Comparison of ENCODE assay signal across 1 cellular context in the genomic region with DNA sequence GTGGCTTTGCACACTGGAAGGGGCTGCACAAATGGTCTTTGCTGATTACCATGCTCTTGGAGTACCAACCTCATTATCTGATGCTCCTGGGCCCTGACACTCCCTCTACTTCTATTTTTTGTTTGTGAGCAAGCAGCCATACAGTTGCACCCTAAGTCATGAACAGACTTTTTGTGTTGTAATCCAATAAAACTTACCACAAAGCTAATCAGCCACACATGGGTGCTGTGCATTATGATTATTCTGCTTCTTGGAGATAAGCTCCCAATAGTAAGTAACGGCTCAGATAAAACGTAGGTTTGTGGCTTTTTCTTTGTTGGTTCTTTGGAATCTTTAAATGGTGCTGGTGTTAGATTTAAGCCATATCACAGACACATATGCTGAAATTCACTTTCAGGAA.
A peak's percentile ranks its signal among the peaks of the same experiment; 100 is the strongest.
TF ChIP-seq lines count a peak whose summit lies in the region.

No MANE protein-coding gene starts in this region.

TF ChIP-seq in K562, 482 proteins besides CTCF, POLR2A, EP300 and RAD21 (continued from another document and continues in another):
- TF ChIP-seq, protein P1, sequence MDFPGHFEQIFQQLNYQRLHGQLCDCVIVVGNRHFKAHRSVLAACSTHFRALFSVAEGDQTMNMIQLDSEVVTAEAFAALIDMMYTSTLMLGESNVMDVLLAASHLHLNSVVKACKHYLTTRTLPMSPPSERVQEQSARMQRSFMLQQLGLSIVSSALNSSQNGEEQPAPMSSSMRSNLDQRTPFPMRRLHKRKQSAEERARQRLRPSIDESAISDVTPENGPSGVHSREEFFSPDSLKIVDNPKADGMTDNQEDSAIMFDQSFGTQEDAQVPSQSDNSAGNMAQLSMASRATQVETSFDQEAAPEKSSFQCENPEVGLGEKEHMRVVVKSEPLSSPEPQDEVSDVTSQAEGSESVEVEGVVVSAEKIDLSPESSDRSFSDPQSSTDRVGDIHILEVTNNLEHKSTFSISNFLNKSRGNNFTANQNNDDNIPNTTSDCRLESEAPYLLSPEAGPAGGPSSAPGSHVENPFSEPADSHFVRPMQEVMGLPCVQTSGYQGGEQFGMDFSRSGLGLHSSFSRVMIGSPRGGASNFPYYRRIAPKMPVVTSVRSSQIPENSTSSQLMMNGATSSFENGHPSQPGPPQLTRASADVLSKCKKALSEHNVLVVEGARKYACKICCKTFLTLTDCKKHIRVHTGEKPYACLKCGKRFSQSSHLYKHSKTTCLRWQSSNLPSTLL (IDR thresholded peaks at IDR 0.05) = no peak
- TF ChIP-seq, protein P2, sequence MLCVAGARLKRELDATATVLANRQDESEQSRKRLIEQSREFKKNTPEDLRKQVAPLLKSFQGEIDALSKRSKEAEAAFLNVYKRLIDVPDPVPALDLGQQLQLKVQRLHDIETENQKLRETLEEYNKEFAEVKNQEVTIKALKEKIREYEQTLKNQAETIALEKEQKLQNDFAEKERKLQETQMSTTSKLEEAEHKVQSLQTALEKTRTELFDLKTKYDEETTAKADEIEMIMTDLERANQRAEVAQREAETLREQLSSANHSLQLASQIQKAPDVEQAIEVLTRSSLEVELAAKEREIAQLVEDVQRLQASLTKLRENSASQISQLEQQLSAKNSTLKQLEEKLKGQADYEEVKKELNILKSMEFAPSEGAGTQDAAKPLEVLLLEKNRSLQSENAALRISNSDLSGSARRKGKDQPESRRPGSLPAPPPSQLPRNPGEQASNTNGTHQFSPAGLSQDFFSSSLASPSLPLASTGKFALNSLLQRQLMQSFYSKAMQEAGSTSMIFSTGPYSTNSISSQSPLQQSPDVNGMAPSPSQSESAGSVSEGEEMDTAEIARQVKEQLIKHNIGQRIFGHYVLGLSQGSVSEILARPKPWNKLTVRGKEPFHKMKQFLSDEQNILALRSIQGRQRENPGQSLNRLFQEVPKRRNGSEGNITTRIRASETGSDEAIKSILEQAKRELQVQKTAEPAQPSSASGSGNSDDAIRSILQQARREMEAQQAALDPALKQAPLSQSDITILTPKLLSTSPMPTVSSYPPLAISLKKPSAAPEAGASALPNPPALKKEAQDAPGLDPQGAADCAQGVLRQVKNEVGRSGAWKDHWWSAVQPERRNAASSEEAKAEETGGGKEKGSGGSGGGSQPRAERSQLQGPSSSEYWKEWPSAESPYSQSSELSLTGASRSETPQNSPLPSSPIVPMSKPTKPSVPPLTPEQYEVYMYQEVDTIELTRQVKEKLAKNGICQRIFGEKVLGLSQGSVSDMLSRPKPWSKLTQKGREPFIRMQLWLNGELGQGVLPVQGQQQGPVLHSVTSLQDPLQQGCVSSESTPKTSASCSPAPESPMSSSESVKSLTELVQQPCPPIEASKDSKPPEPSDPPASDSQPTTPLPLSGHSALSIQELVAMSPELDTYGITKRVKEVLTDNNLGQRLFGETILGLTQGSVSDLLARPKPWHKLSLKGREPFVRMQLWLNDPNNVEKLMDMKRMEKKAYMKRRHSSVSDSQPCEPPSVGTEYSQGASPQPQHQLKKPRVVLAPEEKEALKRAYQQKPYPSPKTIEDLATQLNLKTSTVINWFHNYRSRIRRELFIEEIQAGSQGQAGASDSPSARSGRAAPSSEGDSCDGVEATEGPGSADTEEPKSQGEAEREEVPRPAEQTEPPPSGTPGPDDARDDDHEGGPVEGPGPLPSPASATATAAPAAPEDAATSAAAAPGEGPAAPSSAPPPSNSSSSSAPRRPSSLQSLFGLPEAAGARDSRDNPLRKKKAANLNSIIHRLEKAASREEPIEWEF (CRISPR knock-in tag; IDR thresholded peaks at IDR 0.05) = no peak
- no peak; a peak in 2 of 4 replicates for TF ChIP-seq ETV6 (IDR thresholded peaks at IDR 0.05; ENCODE audit: borderline replicate concordance in 1 of 2, low read depth in 2 of 2, low read length in 1 of 2)
- TF ChIP-seq ETV6 (CRISPR knock-in tag; IDR thresholded peaks at IDR 0.05; ENCODE audit: borderline replicate concordance) = no peak
- 0 out of 2 replicates have a peak, but pooled peaks have one; percentile 40 for TF ChIP-seq MBD2 (IDR thresholded peaks at IDR 0.05; ENCODE audit: borderline replicate concordance, low read depth)
- TF ChIP-seq NFE2L1 (tag; IDR thresholded peaks at IDR 0.05; ENCODE audit: borderline replicate concordance, low read depth) = no peak
- TF ChIP-seq KLF16 (IDR thresholded peaks at IDR 0.05) = peak; percentile 96
- TF ChIP-seq, protein P3, sequence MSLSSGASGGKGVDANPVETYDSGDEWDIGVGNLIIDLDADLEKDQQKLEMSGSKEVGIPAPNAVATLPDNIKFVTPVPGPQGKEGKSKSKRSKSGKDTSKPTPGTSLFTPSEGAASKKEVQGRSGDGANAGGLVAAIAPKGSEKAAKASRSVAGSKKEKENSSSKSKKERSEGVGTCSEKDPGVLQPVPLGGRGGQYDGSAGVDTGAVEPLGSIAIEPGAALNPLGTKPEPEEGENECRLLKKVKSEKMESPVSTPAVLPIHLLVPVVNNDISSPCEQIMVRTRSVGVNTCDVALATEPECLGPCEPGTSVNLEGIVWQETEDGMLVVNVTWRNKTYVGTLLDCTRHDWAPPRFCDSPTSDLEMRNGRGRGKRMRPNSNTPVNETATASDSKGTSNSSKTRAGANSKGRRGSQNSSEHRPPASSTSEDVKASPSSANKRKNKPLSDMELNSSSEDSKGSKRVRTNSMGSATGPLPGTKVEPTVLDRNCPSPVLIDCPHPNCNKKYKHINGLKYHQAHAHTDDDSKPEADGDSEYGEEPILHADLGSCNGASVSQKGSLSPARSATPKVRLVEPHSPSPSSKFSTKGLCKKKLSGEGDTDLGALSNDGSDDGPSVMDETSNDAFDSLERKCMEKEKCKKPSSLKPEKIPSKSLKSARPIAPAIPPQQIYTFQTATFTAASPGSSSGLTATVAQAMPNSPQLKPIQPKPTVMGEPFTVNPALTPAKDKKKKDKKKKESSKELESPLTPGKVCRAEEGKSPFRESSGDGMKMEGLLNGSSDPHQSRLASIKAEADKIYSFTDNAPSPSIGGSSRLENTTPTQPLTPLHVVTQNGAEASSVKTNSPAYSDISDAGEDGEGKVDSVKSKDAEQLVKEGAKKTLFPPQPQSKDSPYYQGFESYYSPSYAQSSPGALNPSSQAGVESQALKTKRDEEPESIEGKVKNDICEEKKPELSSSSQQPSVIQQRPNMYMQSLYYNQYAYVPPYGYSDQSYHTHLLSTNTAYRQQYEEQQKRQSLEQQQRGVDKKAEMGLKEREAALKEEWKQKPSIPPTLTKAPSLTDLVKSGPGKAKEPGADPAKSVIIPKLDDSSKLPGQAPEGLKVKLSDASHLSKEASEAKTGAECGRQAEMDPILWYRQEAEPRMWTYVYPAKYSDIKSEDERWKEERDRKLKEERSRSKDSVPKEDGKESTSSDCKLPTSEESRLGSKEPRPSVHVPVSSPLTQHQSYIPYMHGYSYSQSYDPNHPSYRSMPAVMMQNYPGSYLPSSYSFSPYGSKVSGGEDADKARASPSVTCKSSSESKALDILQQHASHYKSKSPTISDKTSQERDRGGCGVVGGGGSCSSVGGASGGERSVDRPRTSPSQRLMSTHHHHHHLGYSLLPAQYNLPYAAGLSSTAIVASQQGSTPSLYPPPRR (CRISPR knock-in tag; IDR thresholded peaks at IDR 0.05; ENCODE audit: borderline replicate concordance) = peak; percentile 70; the same call in 1 of the 2 replicates
- peak; percentile 92; the same call in 1 of the 2 replicates for TF ChIP-seq ESRRA (IDR thresholded peaks at IDR 0.05; ENCODE audit: borderline replicate concordance, low read depth)
- TF ChIP-seq TOE1 (IDR thresholded peaks at IDR 0.05; ENCODE audit: borderline replicate concordance) = no peak
- TF ChIP-seq TOE1 (CRISPR knock-in tag; IDR thresholded peaks at IDR 0.05; ENCODE audit: borderline replicate concordance, low read depth) = no peak
- TF ChIP-seq ZNF589 (CRISPR knock-in tag; IDR thresholded peaks at IDR 0.05; ENCODE audit: low read depth) = peak; percentile 61; the same call in 1 of the 2 replicates
- no peak for TF ChIP-seq ZNF143 (CRISPR knock-in tag; IDR thresholded peaks at IDR 0.05)
- peak; percentile 76; the same call in 1 of the 2 replicates for TF ChIP-seq SMAD3 (CRISPR knock-in tag; conservative IDR thresholded peaks at IDR 0.05)
- no peak; the same call in 1 of the 2 replicates for TF ChIP-seq ZKSCAN8 (CRISPR knock-in tag; IDR thresholded peaks at IDR 0.05)
- peak; percentile 97 for TF ChIP-seq PML (IDR thresholded peaks at IDR 0.05; ENCODE audit: low read length)
- TF ChIP-seq HDAC3 (IDR thresholded peaks at IDR 0.05; ENCODE audit: borderline replicate concordance, partially characterized antibody) = peak; percentile 79
- no peak for TF ChIP-seq ZNF584 (CRISPR knock-in tag; IDR thresholded peaks at IDR 0.05; ENCODE audit: low read depth)
- TF ChIP-seq ZNF197 (CRISPR knock-in tag; IDR thresholded peaks at IDR 0.05; ENCODE audit: low read depth) = no peak
- peak; percentile 85 for TF ChIP-seq SMAD4 (CRISPR knock-in tag; conservative IDR thresholded peaks at IDR 0.05)
- TF ChIP-seq KDM2B (CRISPR knock-in tag; IDR thresholded peaks at IDR 0.05) = no peak
- TF ChIP-seq, protein P4, sequence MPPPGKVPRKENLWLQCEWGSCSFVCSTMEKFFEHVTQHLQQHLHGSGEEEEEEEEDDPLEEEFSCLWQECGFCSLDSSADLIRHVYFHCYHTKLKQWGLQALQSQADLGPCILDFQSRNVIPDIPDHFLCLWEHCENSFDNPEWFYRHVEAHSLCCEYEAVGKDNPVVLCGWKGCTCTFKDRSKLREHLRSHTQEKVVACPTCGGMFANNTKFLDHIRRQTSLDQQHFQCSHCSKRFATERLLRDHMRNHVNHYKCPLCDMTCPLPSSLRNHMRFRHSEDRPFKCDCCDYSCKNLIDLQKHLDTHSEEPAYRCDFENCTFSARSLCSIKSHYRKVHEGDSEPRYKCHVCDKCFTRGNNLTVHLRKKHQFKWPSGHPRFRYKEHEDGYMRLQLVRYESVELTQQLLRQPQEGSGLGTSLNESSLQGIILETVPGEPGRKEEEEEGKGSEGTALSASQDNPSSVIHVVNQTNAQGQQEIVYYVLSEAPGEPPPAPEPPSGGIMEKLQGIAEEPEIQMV (tag; conservative IDR thresholded peaks at IDR 0.05; ENCODE audit: low read depth) = no peak
- TF ChIP-seq, protein P5, sequence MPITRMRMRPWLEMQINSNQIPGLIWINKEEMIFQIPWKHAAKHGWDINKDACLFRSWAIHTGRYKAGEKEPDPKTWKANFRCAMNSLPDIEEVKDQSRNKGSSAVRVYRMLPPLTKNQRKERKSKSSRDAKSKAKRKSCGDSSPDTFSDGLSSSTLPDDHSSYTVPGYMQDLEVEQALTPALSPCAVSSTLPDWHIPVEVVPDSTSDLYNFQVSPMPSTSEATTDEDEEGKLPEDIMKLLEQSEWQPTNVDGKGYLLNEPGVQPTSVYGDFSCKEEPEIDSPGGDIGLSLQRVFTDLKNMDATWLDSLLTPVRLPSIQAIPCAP (CRISPR knock-in tag; IDR thresholded peaks at IDR 0.05; ENCODE audit: borderline replicate concordance) = no peak
- peak; percentile 63; the same call in 1 of the 2 replicates for TF ChIP-seq BCOR (IDR thresholded peaks at IDR 0.05)
- TF ChIP-seq, protein P6, sequence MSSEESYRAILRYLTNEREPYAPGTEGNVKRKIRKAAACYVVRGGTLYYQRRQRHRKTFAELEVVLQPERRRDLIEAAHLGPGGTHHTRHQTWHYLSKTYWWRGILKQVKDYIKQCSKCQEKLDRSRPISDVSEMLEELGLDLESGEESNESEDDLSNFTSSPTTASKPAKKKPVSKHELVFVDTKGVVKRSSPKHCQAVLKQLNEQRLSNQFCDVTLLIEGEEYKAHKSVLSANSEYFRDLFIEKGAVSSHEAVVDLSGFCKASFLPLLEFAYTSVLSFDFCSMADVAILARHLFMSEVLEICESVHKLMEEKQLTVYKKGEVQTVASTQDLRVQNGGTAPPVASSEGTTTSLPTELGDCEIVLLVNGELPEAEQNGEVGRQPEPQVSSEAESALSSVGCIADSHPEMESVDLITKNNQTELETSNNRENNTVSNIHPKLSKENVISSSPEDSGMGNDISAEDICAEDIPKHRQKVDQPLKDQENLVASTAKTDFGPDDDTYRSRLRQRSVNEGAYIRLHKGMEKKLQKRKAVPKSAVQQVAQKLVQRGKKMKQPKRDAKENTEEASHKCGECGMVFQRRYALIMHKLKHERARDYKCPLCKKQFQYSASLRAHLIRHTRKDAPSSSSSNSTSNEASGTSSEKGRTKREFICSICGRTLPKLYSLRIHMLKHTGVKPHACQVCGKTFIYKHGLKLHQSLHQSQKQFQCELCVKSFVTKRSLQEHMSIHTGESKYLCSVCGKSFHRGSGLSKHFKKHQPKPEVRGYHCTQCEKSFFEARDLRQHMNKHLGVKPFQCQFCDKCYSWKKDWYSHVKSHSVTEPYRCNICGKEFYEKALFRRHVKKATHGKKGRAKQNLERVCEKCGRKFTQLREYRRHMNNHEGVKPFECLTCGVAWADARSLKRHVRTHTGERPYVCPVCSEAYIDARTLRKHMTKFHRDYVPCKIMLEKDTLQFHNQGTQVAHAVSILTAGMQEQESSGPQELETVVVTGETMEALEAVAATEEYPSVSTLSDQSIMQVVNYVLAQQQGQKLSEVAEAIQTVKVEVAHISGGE (CRISPR knock-in tag; IDR thresholded peaks at IDR 0.05) = peak in 1 of 3 experiments; percentile 64; a peak in 1 of 6 replicates
- 0 out of 2 replicates have a peak, but pooled peaks have one; percentile 34 for TF ChIP-seq ELF4 (CRISPR knock-in tag; IDR thresholded peaks at IDR 0.05)
- no peak for TF ChIP-seq CBX1 (IDR thresholded peaks at IDR 0.05; ENCODE audit: low read depth)
- TF ChIP-seq, protein P7, sequence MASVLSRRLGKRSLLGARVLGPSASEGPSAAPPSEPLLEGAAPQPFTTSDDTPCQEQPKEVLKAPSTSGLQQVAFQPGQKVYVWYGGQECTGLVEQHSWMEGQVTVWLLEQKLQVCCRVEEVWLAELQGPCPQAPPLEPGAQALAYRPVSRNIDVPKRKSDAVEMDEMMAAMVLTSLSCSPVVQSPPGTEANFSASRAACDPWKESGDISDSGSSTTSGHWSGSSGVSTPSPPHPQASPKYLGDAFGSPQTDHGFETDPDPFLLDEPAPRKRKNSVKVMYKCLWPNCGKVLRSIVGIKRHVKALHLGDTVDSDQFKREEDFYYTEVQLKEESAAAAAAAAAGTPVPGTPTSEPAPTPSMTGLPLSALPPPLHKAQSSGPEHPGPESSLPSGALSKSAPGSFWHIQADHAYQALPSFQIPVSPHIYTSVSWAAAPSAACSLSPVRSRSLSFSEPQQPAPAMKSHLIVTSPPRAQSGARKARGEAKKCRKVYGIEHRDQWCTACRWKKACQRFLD (CRISPR knock-in tag; IDR thresholded peaks at IDR 0.05) = peak; percentile 50; the same call in 1 of the 2 replicates
- TF ChIP-seq ZNF583 (CRISPR knock-in tag; IDR thresholded peaks at IDR 0.05) = peak; percentile 71; the same call in 1 of the 2 replicates
- TF ChIP-seq, protein P8, sequence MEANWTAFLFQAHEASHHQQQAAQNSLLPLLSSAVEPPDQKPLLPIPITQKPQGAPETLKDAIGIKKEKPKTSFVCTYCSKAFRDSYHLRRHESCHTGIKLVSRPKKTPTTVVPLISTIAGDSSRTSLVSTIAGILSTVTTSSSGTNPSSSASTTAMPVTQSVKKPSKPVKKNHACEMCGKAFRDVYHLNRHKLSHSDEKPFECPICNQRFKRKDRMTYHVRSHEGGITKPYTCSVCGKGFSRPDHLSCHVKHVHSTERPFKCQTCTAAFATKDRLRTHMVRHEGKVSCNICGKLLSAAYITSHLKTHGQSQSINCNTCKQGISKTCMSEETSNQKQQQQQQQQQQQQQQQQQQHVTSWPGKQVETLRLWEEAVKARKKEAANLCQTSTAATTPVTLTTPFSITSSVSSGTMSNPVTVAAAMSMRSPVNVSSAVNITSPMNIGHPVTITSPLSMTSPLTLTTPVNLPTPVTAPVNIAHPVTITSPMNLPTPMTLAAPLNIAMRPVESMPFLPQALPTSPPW (CRISPR knock-in tag; IDR thresholded peaks at IDR 0.05) = peak; percentile 32; the same call in 1 of the 2 replicates
- no peak for TF ChIP-seq ZNF75A (CRISPR knock-in tag; IDR thresholded peaks at IDR 0.05)
- no peak for TF ChIP-seq KDM5B (IDR thresholded peaks at IDR 0.05; ENCODE audit: insufficient replicate concordance, low read depth, low read length)
- TF ChIP-seq GTF2E2 (tag; IDR thresholded peaks at IDR 0.05) = no peak
